In the genomic region with DNA sequence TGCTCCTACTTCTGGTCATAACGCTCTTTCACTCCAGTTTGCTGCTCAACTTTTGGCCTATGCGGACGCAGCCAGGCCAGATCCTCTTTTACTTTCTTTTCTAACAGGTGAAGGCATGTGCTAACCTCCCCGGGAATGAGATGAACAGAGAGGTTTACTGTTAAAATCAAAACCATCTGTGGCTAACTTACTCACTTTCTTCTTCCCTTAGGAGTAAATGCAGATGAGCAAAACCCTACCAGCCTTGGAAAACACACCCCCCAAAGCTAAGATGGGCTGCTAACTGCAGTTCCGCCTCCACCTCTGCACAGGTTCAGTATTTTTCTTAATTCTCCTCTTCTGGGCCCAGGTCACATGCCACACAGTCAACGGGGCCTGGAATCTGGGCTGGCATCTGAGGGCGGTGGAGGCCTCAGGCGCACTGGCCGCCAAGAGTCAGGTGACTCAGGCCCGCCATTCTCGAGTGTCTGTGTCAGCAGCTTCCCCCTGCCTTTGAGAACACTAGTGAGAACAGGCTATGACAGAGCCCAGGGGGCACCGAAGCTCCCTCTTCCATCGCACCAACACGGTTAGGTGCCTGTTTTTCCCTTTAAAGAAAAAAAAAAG, we compare ENCODE assay signal across 1 cellular context.
A peak's percentile ranks its signal among the peaks of the same experiment; 100 is the strongest.
TF ChIP-seq lines count a peak whose summit lies in the region.

No MANE protein-coding gene starts in this region.

TF ChIP-seq in GM12878, 131 proteins besides CTCF, POLR2A, EP300 and RAD21 (continued from another document):
- TF ChIP-seq, protein P1, sequence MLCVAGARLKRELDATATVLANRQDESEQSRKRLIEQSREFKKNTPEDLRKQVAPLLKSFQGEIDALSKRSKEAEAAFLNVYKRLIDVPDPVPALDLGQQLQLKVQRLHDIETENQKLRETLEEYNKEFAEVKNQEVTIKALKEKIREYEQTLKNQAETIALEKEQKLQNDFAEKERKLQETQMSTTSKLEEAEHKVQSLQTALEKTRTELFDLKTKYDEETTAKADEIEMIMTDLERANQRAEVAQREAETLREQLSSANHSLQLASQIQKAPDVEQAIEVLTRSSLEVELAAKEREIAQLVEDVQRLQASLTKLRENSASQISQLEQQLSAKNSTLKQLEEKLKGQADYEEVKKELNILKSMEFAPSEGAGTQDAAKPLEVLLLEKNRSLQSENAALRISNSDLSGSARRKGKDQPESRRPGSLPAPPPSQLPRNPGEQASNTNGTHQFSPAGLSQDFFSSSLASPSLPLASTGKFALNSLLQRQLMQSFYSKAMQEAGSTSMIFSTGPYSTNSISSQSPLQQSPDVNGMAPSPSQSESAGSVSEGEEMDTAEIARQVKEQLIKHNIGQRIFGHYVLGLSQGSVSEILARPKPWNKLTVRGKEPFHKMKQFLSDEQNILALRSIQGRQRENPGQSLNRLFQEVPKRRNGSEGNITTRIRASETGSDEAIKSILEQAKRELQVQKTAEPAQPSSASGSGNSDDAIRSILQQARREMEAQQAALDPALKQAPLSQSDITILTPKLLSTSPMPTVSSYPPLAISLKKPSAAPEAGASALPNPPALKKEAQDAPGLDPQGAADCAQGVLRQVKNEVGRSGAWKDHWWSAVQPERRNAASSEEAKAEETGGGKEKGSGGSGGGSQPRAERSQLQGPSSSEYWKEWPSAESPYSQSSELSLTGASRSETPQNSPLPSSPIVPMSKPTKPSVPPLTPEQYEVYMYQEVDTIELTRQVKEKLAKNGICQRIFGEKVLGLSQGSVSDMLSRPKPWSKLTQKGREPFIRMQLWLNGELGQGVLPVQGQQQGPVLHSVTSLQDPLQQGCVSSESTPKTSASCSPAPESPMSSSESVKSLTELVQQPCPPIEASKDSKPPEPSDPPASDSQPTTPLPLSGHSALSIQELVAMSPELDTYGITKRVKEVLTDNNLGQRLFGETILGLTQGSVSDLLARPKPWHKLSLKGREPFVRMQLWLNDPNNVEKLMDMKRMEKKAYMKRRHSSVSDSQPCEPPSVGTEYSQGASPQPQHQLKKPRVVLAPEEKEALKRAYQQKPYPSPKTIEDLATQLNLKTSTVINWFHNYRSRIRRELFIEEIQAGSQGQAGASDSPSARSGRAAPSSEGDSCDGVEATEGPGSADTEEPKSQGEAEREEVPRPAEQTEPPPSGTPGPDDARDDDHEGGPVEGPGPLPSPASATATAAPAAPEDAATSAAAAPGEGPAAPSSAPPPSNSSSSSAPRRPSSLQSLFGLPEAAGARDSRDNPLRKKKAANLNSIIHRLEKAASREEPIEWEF (IDR thresholded peaks at IDR 0.05; ENCODE audit: insufficient replicate concordance, low read depth, low read length): peak; percentile 33
- no peak for TF ChIP-seq E4F1 (IDR thresholded peaks at IDR 0.05; ENCODE audit: borderline replicate concordance, partially characterized antibody)
- 0 out of 2 replicates have a peak, but pooled peaks have one; percentile 36 for TF ChIP-seq MLLT1 (IDR thresholded peaks at IDR 0.05)
- TF ChIP-seq, protein P2, sequence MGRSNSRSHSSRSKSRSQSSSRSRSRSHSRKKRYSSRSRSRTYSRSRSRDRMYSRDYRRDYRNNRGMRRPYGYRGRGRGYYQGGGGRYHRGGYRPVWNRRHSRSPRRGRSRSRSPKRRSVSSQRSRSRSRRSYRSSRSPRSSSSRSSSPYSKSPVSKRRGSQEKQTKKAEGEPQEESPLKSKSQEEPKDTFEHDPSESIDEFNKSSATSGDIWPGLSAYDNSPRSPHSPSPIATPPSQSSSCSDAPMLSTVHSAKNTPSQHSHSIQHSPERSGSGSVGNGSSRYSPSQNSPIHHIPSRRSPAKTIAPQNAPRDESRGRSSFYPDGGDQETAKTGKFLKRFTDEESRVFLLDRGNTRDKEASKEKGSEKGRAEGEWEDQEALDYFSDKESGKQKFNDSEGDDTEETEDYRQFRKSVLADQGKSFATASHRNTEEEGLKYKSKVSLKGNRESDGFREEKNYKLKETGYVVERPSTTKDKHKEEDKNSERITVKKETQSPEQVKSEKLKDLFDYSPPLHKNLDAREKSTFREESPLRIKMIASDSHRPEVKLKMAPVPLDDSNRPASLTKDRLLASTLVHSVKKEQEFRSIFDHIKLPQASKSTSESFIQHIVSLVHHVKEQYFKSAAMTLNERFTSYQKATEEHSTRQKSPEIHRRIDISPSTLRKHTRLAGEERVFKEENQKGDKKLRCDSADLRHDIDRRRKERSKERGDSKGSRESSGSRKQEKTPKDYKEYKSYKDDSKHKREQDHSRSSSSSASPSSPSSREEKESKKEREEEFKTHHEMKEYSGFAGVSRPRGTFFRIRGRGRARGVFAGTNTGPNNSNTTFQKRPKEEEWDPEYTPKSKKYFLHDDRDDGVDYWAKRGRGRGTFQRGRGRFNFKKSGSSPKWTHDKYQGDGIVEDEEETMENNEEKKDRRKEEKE (IDR thresholded peaks at IDR 0.05): no peak
- TF ChIP-seq YBX1 (IDR thresholded peaks at IDR 0.05): no peak
- TF ChIP-seq GABPA (IDR thresholded peaks at IDR 0.05; ENCODE audit: low read depth): no peak
- TF ChIP-seq RBBP5 (conservative IDR thresholded peaks at IDR 0.05): no peak
- no peak for TF ChIP-seq ZBTB4 (CRISPR knock-in tag; IDR thresholded peaks at IDR 0.05)
- no peak for TF ChIP-seq ZNF217 (IDR thresholded peaks at IDR 0.05)
- TF ChIP-seq MXI1 (IDR thresholded peaks at IDR 0.05; ENCODE audit: low read depth, low read length): no peak
- no peak for TF ChIP-seq PAX8 (IDR thresholded peaks at IDR 0.05)
- TF ChIP-seq IKZF1 (conservative IDR thresholded peaks at IDR 0.05): peak; percentile 77
- no peak for TF ChIP-seq ESRRA (IDR thresholded peaks at IDR 0.05; ENCODE audit: low read length)
- no peak for TF ChIP-seq HDAC6 (IDR thresholded peaks at IDR 0.05; ENCODE audit: unreplicated experiment)
- 0 out of 2 replicates have a peak, but pooled peaks have one; percentile 17 for TF ChIP-seq PRDM15 (CRISPR knock-in tag; IDR thresholded peaks at IDR 0.05)
- no peak for TF ChIP-seq ASH2L (IDR thresholded peaks at IDR 0.05; ENCODE audit: borderline replicate concordance, low read depth)
TF ChIP-seq in GM12878: peak in this region for 39.
